19 cellular contexts compared by ENCODE assay signal in genomic region chr5:140989254-140989653, GRCh38. TPM values are rescaled to one million over a fixed set of nuclear protein-coding genes. Genes with fewer than 3 reads are reported as not detected.
"Had no signal": no experiment of that assay in that cellular context is flagged by ENCODE, and none has a peak within 500 bp of the region (broad histone marks: within the 10 kb centered on the region; RNA-seq: fewer than 3 reads in every experiment).

No MANE protein-coding gene starts in this region.

- H3K36me3 Mint-ChIP-seq: activated CD4-positive, alpha-beta memory T cell treated with anti-CD3 and anti-CD28 coated beads for 36 hours; activated naive CD4-positive, alpha-beta T cell treated with anti-CD3 and anti-CD28 coated beads, Interleukin-2, amount 50 U/mL, for 72 hours had no signal

- ATAC-seq: activated naive CD4-positive, alpha-beta T cell treated with anti-CD3 and anti-CD28 coated beads, Interleukin-2, amount 50 U/mL, for 72 hours; esophagus mucosa; gastrocnemius medialis; heart right ventricle; sciatic nerve had no signal

- H3K4me3 ChIP-seq: adrenal gland, breast epithelium, gastrocnemius medialis, heart right ventricle, spleen, vagina had no signal

- H3K4me1 Mint-ChIP-seq: activated B cell treated with CpG ODN at 0.5 μM for 24 hours had no signal

- H3K27me3 ChIP-seq: adrenal gland, breast epithelium, vagina had no signal

- H3K27ac ChIP-seq: adrenal gland, breast epithelium, gastrocnemius medialis, heart right ventricle, spleen, vagina had no signal

- H3K27me3 Mint-ChIP-seq: dendritic cell treated with granulocyte-macrophage colony-stimulating factor and Interleukin-4, amounts not matched to agents 40 ng/mL and 50 ng/mL, for 4 days had no signal

- H3K9me3 ChIP-seq: adrenal gland, breast epithelium, gastrocnemius medialis, heart right ventricle, spleen, vagina had no signal

- H3K4me1 ChIP-seq: adrenal gland, breast epithelium, gastrocnemius medialis, heart right ventricle, spleen, vagina had no signal

- H3K27ac Mint-ChIP-seq: activated B cell treated with CpG ODN at 0.5 μM for 24 hours; activated CD4-positive, alpha-beta memory T cell treated with anti-CD3 and anti-CD28 coated beads for 36 hours; activated naive CD4-positive, alpha-beta T cell treated with anti-CD3 and anti-CD28 coated beads, Interleukin-2, amount 50 U/mL, for 72 hours; activated T-helper 1 cell treated with anti-CD3 and anti-CD28 coated beads, Interleukin-12 subunit alpha, Interleukin-12 subunit beta, Interleukin-2, Interleukin-4 antibody, amounts not matched to agents 30 ng/mL and 10 ng/mL and 1 ng/mL, durations not matched to agents 14 hours and 24 hours and 36 hours; dendritic cell treated with granulocyte-macrophage colony-stimulating factor and Interleukin-4, amounts not matched to agents 40 ng/mL and 50 ng/mL, for 4 days had no signal

- DNase-seq: activated B cell treated with CpG ODN at 0.5 μM for 24 hours; activated CD4-positive, alpha-beta memory T cell treated with anti-CD3 and anti-CD28 coated beads for 36 hours; activated CD4-positive, alpha-beta T cell treated with anti-CD3 and anti-CD28 coated beads for 4 hours; activated gamma-delta T cell treated with Interleukin-2 at 50 U/mL for 16 hours; activated T-cell treated with anti-CD3 and anti-CD28 coated beads for 4 hours; adrenal gland; effector CD8-positive, alpha-beta T cell; gastrocnemius medialis; heart right ventricle; spleen; stimulated activated naive CD4-positive, alpha-beta T cell had no signal

- H3K9me3 Mint-ChIP-seq: activated B cell treated with CpG ODN at 0.5 μM for 24 hours; activated CD4-positive, alpha-beta memory T cell treated with anti-CD3 and anti-CD28 coated beads for 36 hours; activated T-helper 1 cell treated with anti-CD3 and anti-CD28 coated beads, Interleukin-12 subunit alpha, Interleukin-12 subunit beta, Interleukin-2, Interleukin-4 antibody, amounts not matched to agents 30 ng/mL and 10 ng/mL and 1 ng/mL, durations not matched to agents 14 hours and 24 hours and 36 hours had no signal

- H3K36me3 ChIP-seq: adrenal gland, breast epithelium, gastrocnemius medialis, heart right ventricle, spleen, vagina had no signal

- H3K4me3 Mint-ChIP-seq: activated B cell treated with CpG ODN at 0.5 μM for 24 hours; activated CD4-positive, alpha-beta memory T cell treated with anti-CD3 and anti-CD28 coated beads for 36 hours; activated T-helper 1 cell treated with anti-CD3 and anti-CD28 coated beads, Interleukin-12 subunit alpha, Interleukin-12 subunit beta, Interleukin-2, Interleukin-4 antibody, amounts not matched to agents 30 ng/mL and 10 ng/mL and 1 ng/mL, durations not matched to agents 14 hours and 24 hours and 36 hours; dendritic cell treated with granulocyte-macrophage colony-stimulating factor and Interleukin-4, amounts not matched to agents 40 ng/mL and 50 ng/mL, for 4 days; neural crest cell had no signal

RNA-seq across cellular contexts. Expression of gene PCDHAC2, which starts 23.0 kb away (rescaled TPM):
- total RNA-seq: activated B cell treated with CpG ODN at 0.5 μM for 24 hours; activated CD4-positive, alpha-beta memory T cell treated with anti-CD3 and anti-CD28 coated beads for 36 hours; activated naive CD4-positive, alpha-beta T cell treated with anti-CD3 and anti-CD28 coated beads, Interleukin-2, amount 50 U/mL, for 72 hours; activated T-helper 1 cell treated with anti-CD3 and anti-CD28 coated beads, Interleukin-12 subunit alpha, Interleukin-12 subunit beta, Interleukin-2, Interleukin-4 antibody, amounts not matched to agents 30 ng/mL and 10 ng/mL and 1 ng/mL, durations not matched to agents 14 hours and 24 hours and 36 hours had no signal
